ENCODE assay signal across 21 cellular contexts in the genomic region with DNA sequence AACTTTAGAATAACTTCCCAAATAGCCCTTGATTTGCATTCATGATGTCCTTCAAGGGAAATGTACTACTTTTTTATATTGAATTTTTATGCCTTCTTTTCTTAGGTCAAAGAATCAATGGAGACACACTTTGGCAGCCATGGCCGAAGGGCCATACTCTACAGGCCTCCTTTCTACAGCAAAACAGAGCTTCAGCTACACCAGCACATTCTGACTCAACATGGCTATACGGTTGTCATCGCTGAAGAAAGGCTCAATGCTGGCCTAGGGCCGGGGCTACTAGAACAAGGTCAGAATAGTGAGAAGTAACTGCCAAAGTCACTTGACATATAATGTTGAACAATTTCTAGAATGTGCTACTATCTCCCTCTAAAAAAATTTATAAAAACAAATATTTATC. TPM values are rescaled to one million over a fixed set of nuclear protein-coding genes. Genes with fewer than 3 reads are reported as not detected.
"Had no signal": no experiment of that assay in that cellular context is flagged by ENCODE, and none has a peak within 500 bp of the region (broad histone marks: within the 10 kb centered on the region; RNA-seq: fewer than 3 reads in every experiment).

No MANE protein-coding gene starts in this region.

- H3K27me3 ChIP-seq: upper lobe of left lung had no signal

- H3K4me1 Mint-ChIP-seq: activated CD4-positive, alpha-beta T cell treated with anti-CD3 and anti-CD28 coated beads for 36 hours had no signal

- H3K36me3 Mint-ChIP-seq: activated naive CD4-positive, alpha-beta T cell treated with anti-CD3 and anti-CD28 coated beads, Interleukin-2, amount 50 U/mL, for 72 hours had no signal

- ATAC-seq: activated CD4-positive, alpha-beta T cell treated with anti-CD3 and anti-CD28 coated beads for 36 hours; activated naive CD4-positive, alpha-beta T cell treated with anti-CD3 and anti-CD28 coated beads, Interleukin-2, amount 50 U/mL, for 72 hours; activated T-cell treated with anti-CD3 and anti-CD28 coated beads, Interleukin-2, amount 50 U/mL, for 72 hours; effector memory CD8-positive, alpha-beta T cell; mucosa of descending colon; stimulated activated naive CD8-positive, alpha-beta T cell treated with anti-CD3 and anti-CD28 coated beads, Interleukin-15, Interleukin-2, amounts not matched to agents 100 U/mL and 50 U/mL, for 24 hours had no signal

- H3K27ac Mint-ChIP-seq: activated CD4-positive, alpha-beta T cell treated with anti-CD3 and anti-CD28 coated beads for 36 hours; activated naive CD4-positive, alpha-beta T cell treated with anti-CD3 and anti-CD28 coated beads, Interleukin-2, amount 50 U/mL, for 72 hours; activated T-cell treated with anti-CD3 and anti-CD28 coated beads, Interleukin-2, amount 50 U/mL, for 72 hours; effector memory CD8-positive, alpha-beta T cell; T-helper 2 cell treated with Interferon-gamma antibody and Interleukin-4, amounts not matched to agents 5 μg/mL and 100 μg/mL, for 36 hours had no signal

- H3K4me3 Mint-ChIP-seq: activated CD4-positive, alpha-beta T cell treated with anti-CD3 and anti-CD28 coated beads for 36 hours; activated T-cell treated with anti-CD3 and anti-CD28 coated beads, Interleukin-2, amount 50 U/mL, for 72 hours; effector memory CD8-positive, alpha-beta T cell; nephron; T-helper 2 cell treated with Interferon-gamma antibody and Interleukin-4, amounts not matched to agents 5 μg/mL and 100 μg/mL, for 36 hours had no signal

- H3K9me3 ChIP-seq: mucosa of descending colon, thoracic aorta, upper lobe of left lung had no signal

- H3K4me3 ChIP-seq: lung, mucosa of descending colon, thoracic aorta, upper lobe of left lung had no signal

- H3K27me3 Mint-ChIP-seq: activated CD4-positive, alpha-beta T cell treated with anti-CD3 and anti-CD28 coated beads for 36 hours had no signal

- DNase-seq: activated CD4-positive, alpha-beta T cell treated with anti-CD3 and anti-CD28 coated beads for 36 hours; activated CD4-positive, alpha-beta T cell treated with anti-CD3 and anti-CD28 coated beads, Interleukin-2, amount 50 U/mL, for 4 hours; activated CD4-positive, CD25-positive, alpha-beta regulatory T cell; activated naive CD4-positive, alpha-beta T cell; activated T-cell treated with anti-CD3 and anti-CD28 coated beads for 4 hours; activated T-cell treated with anti-CD3 and anti-CD28 coated beads, Interleukin-2, amount 50 U/mL, for 72 hours; anterior cingulate cortex; effector memory CD8-positive, alpha-beta T cell; erythroblast; head of caudate nucleus; mucosa of descending colon; posterior cingulate gyrus; stimulated activated CD4-positive, alpha-beta T cell treated with anti-CD3 and anti-CD28 coated beads, Interleukin-2, amount 100 ng/mL, for 48 hours; stimulated activated naive CD8-positive, alpha-beta T cell treated with anti-CD3 and anti-CD28 coated beads, Interleukin-15, Interleukin-2, amounts not matched to agents 100 U/mL and 50 U/mL, for 24 hours; T-helper 1 cell; upper lobe of left lung had no signal

- H3K27ac ChIP-seq: thoracic aorta, upper lobe of left lung had no signal

- H3K36me3 ChIP-seq: thoracic aorta had no signal

- H3K9me3 Mint-ChIP-seq: activated naive CD4-positive, alpha-beta T cell treated with anti-CD3 and anti-CD28 coated beads, Interleukin-2, amount 50 U/mL, for 72 hours; activated T-cell treated with anti-CD3 and anti-CD28 coated beads, Interleukin-2, amount 50 U/mL, for 72 hours; effector memory CD8-positive, alpha-beta T cell; nephron; T-helper 2 cell treated with Interferon-gamma antibody and Interleukin-4, amounts not matched to agents 5 μg/mL and 100 μg/mL, for 36 hours had no signal

RNA-seq across cellular contexts. Expression of a gene that starts 27.0 kb away (rescaled TPM):
- total RNA-seq: activated CD4-positive, alpha-beta T cell treated with anti-CD3 and anti-CD28 coated beads for 36 hours; activated naive CD4-positive, alpha-beta T cell treated with anti-CD3 and anti-CD28 coated beads, Interleukin-2, amount 50 U/mL, for 72 hours; activated T-cell treated with anti-CD3 and anti-CD28 coated beads, Interleukin-2, amount 50 U/mL, for 72 hours had no signal
